9 cellular contexts compared by ENCODE assay signal in the genomic region with DNA sequence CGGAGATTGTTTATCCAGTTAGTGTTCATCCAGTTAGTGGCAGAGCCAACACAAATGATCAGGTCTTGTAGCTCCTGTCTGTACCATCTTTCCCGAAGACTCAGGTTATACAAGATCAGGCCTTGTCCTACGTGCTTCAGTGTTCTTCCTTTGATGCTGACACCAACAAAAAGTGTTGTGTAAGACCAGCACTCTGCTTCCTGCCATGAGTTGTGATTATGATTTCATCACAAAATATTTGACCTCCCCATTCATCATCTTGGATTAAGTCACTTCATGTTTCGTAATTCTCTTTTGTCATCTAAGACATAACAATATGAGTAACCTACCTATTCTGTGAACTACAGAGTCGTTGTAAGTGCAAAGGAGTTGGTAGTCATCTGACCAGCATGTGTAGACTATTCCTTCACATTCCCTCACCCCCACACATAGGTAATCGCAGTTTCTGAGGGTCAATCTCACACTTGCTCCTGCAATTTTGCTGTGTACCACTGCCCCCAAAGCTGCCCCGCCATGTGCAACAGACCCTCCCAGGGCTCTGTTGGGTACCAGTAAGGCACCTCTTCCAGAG.
DNase-seq lines count a peak whose midpoint lies in the region; ATAC-seq and TF ChIP-seq lines count a peak whose summit lies in the region.
"Had no signal": no experiment of that assay in that cellular context is flagged by ENCODE, and none has a peak within 500 bp of the region (broad histone marks: within the 10 kb centered on the region; RNA-seq: fewer than 3 reads in every experiment).

No MANE protein-coding gene starts in this region.

- H3K27me3 ChIP-seq in GM23338 (ENCODE audit: insufficient read depth) (no peaks in the 10 kb centered on the region), esophagus (ENCODE audit: control insufficient read depth in 1 of 2, insufficient read depth in 2 of 2, low read length in 2 of 2) (no peaks in the 10 kb centered on the region), ascending aorta (no peaks in the 10 kb centered on the region)

- H3K9me3 Mint-ChIP-seq in GM23338 = no peaks in the 10 kb centered on the region; the same call in 2 of the 3 replicates

- in situ Hi-C loops in GM13977 (cut with MboI; ENCODE audit: low pct_unique_long_range_greater_than_20kb, low sequenced_read_pairs, unreplicated experiment) = no loop called here

- TF ChIP-seq CTCF in GM23338 (conservative IDR thresholded peaks at IDR 0.05; ENCODE audit: low read depth in 2 of 2) (no peak), GM13977 (IDR thresholded peaks at IDR 0.05; ENCODE audit: extremely low read depth, insufficient read depth, missing control alignments) (no peak), ascending aorta (IDR thresholded peaks at IDR 0.05) (no peak)

- H3K27ac ChIP-seq in GM23338 (ENCODE audit: low read depth) (no peak overlapping the region), esophagus (ENCODE audit: low read depth in 2 of 2, low read length in 1 of 2) (peak overlapping the region; percentile 70 to 92), ascending aorta (no peak overlapping the region)

- no peaks in the 10 kb centered on the region for H4K20me1 ChIP-seq in GM23338 (replicated peaks; ENCODE audit: insufficient read depth)

- no peaks in the 10 kb centered on the region for H3K4me1 Mint-ChIP-seq in GM23338

- H3F3A ChIP-seq in GM23338 (replicated peaks; ENCODE audit: low read depth) = no peaks in the 10 kb centered on the region

- peaks cover 4% of the 10 kb centered on the region for H3K27me3 Mint-ChIP-seq in GM23338 (ENCODE audit: insufficient read depth, low read depth, poor library complexity)

- peak overlapping the region; percentile 43; the same call in 1 of the 2 replicates for H2AFZ ChIP-seq in GM23338

- no peak overlapping the region for H3K27ac Mint-ChIP-seq in GM23338

- H3K4me3 ChIP-seq in GM23338 = no peak overlapping the region
- H3K4me3 ChIP-seq in esophagus (ENCODE audit: low read depth in 1 of 2, low read length in 2 of 2) = no peak overlapping the region
- no peak overlapping the region for H3K4me3 ChIP-seq in skeletal muscle cell (ENCODE audit: low read depth, low read length)
- H3K4me3 ChIP-seq in ascending aorta = no peak overlapping the region

- H3K36me3 Mint-ChIP-seq in GM23338 (ENCODE audit: low read depth) = no peaks in the 10 kb centered on the region

- H3K36me3 ChIP-seq in GM23338 (ENCODE audit: insufficient read depth) (no peaks in the 10 kb centered on the region), esophagus (ENCODE audit: control insufficient read depth in 2 of 2, insufficient read depth in 2 of 2, low read length in 1 of 2) (no peaks in the 10 kb centered on the region), ascending aorta (no peaks in the 10 kb centered on the region)

- H3K9me2 ChIP-seq in GM23338 (ENCODE audit: insufficient read depth) = no peaks in the 10 kb centered on the region

- H3K4me1 ChIP-seq in GM23338 (ENCODE audit: insufficient read depth) (no peaks in the 10 kb centered on the region), esophagus (ENCODE audit: control insufficient read depth in 2 of 2, insufficient read depth in 2 of 2, low read length in 1 of 2) (peaks cover 0 to 4% of the 10 kb centered on the region in 2 donors), ascending aorta (no peaks in the 10 kb centered on the region)

- WGBS in esophagus, 2 donors = 44 to 57% methylated on average over 7 of the region's 7 CpGs

- DNase-seq in GM23338 (ENCODE audit: low spot score) = no peak
- DNase-seq in skeletal muscle cell (ENCODE audit: low read depth) = peak; percentile 98
- DNase-seq in GM13977 (ENCODE audit: low spot score) = no peak
- no peak for DNase-seq in ascending aorta (ENCODE audit: low spot score in 2 of 2)
- DNase-seq in NCI-H2107 (lab: John Stamatoyannopoulos, UW) = no peak
- DNase-seq: NCI-H187 had no signal

- H3K9me3 ChIP-seq in esophagus (ENCODE audit: control insufficient read depth in 2 of 2, insufficient read depth in 1 of 2, low read depth in 1 of 2, low read length in 1 of 2) = no peaks in the 10 kb centered on the region
- peaks cover 2 to 7% of the 10 kb centered on the region in 2 donors for H3K9me3 ChIP-seq in ascending aorta

- ATAC-seq in GM23338 = no peak
- no peak for ATAC-seq in HG02763 (IDR thresholded peaks at IDR 0.05; ENCODE audit: unreplicated experiment)

- intact Hi-C loops in ascending aorta (cut with DNase I) = no loop called here

- H3K4me2 ChIP-seq in GM23338 = no peak overlapping the region

- no peak overlapping the region for H3K4me3 Mint-ChIP-seq in GM23338

- H3K79me2 ChIP-seq in GM23338 (replicated peaks; ENCODE audit: insufficient read depth) = no peaks in the 10 kb centered on the region

TF ChIP-seq in GM23338, 12 proteins besides CTCF, POLR2A, EP300 and RAD21 (continues in another document):
- no peak for TF ChIP-seq POLR2AphosphoS5 (IDR thresholded peaks at IDR 0.05; ENCODE audit: low read depth)
- TF ChIP-seq EZH2 (IDR thresholded peaks at IDR 0.05; ENCODE audit: low read depth, unreplicated experiment) = no peak
- TF ChIP-seq NANOG (IDR thresholded peaks at IDR 0.05; ENCODE audit: borderline replicate concordance) = no peak
- no peak for TF ChIP-seq JUNB (IDR thresholded peaks at IDR 0.05; ENCODE audit: unreplicated experiment)
- TF ChIP-seq, protein P1, sequence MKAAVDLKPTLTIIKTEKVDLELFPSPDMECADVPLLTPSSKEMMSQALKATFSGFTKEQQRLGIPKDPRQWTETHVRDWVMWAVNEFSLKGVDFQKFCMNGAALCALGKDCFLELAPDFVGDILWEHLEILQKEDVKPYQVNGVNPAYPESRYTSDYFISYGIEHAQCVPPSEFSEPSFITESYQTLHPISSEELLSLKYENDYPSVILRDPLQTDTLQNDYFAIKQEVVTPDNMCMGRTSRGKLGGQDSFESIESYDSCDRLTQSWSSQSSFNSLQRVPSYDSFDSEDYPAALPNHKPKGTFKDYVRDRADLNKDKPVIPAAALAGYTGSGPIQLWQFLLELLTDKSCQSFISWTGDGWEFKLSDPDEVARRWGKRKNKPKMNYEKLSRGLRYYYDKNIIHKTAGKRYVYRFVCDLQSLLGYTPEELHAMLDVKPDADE (IDR thresholded peaks at IDR 0.05) = no peak
- TF ChIP-seq ZNF114 (CRISPR knock-in tag; IDR thresholded peaks at IDR 0.05) = no peak

TF ChIP-seq in PFSK-1, 5 proteins besides CTCF, POLR2A, EP300 and RAD21:
- TF ChIP-seq TAF1 (IDR thresholded peaks at IDR 0.05; ENCODE audit: borderline replicate concordance, insufficient read depth, low read length) = peak; percentile 16; the same call in 1 of the 2 replicates
- TF ChIP-seq POLR2AphosphoS5 (IDR thresholded peaks at IDR 0.05; ENCODE audit: low read depth, low read length) = no peak

Comparison
In these comparisons a context has a peak if more than half of its experiments do, and no peak if none do; other contexts are left out.
1. H3K27ac ChIP-seq: peak in esophagus (2 of 2); none in GM23338 (single experiment) and ascending aorta (0 of 2).